ENCODE assay signal across 22 cellular contexts in genomic region chr4:164701665-164702064, GRCh38. TPM values are rescaled to one million over a fixed set of nuclear protein-coding genes. Genes with fewer than 3 reads are reported as not detected.
DNase-seq lines count a peak whose midpoint lies in the region; ATAC-seq lines count a peak whose summit lies in the region.
"Had no signal": no experiment of that assay in that cellular context is flagged by ENCODE, and none has a peak within 500 bp of the region (broad histone marks: within the 10 kb centered on the region; RNA-seq: fewer than 3 reads in every experiment).

No MANE protein-coding gene starts in this region.

- no peaks in the 10 kb centered on the region for H3K36me3 Mint-ChIP-seq in CD4-positive, alpha-beta memory T cell

- POLR2A ChIA-PET in CD4-positive, alpha-beta memory T cell (lab: Charles Lee; ENCODE audit: partially characterized antibody): no interaction called here

- H3K9me3 Mint-ChIP-seq in CD4-positive, alpha-beta memory T cell: no peaks in the 10 kb centered on the region
- H3K9me3 Mint-ChIP-seq: activated CD8-positive, alpha-beta T cell treated with anti-CD3 and anti-CD28 coated beads for 36 hours; nephron; stimulated activated naive CD8-positive, alpha-beta T cell treated with anti-CD3 and anti-CD28 coated beads, Interleukin-15, Interleukin-2, amounts not matched to agents 100 ng/mL and 50 ng/mL, for 24 hours had no signal

- ATAC-seq in GM18858 (IDR thresholded peaks at IDR 0.05; ENCODE audit: unreplicated experiment): peak; percentile 67
- ATAC-seq in GM21515 (IDR thresholded peaks at IDR 0.05; ENCODE audit: unreplicated experiment): peak; percentile 78
- ATAC-seq in HG02973 (IDR thresholded peaks at IDR 0.05; ENCODE audit: unreplicated experiment): peak; percentile 64
- peak; percentile 85 for ATAC-seq in HG03521 (IDR thresholded peaks at IDR 0.05; ENCODE audit: unreplicated experiment)
- ATAC-seq: activated CD8-positive, alpha-beta T cell treated with anti-CD3 and anti-CD28 coated beads for 36 hours; heart left ventricle; left lung; PC-3 had no signal

- H3K27ac Mint-ChIP-seq in CD4-positive, alpha-beta memory T cell: no peak overlapping the region
- H3K27ac Mint-ChIP-seq: activated CD8-positive, alpha-beta T cell treated with anti-CD3 and anti-CD28 coated beads for 36 hours; nephron; stimulated activated naive CD8-positive, alpha-beta T cell treated with anti-CD3 and anti-CD28 coated beads, Interleukin-15, Interleukin-2, amounts not matched to agents 100 ng/mL and 50 ng/mL, for 24 hours had no signal

- DNase-seq in NCI-H2196 (lab: John Stamatoyannopoulos, UW; ENCODE audit: unreplicated experiment): no peak
- DNase-seq in cerebellar cortex (ENCODE audit: low spot score): no peak
- no peak for DNase-seq in activated CD4-positive, alpha-beta T cell treated with anti-CD3 and anti-CD28 coated beads, Interleukin-2, amount 50 U/mL, for 1 hour
- DNase-seq in CD4-positive, alpha-beta memory T cell: no peak
- DNase-seq: activated CD8-positive, alpha-beta T cell treated with anti-CD3 and anti-CD28 coated beads for 36 hours; activated naive CD4-positive, alpha-beta T cell treated with Interleukin-2 at 50 U/mL for 16 hours; heart left ventricle; left lung; NCI-H2171; PC-3; stimulated activated CD4-positive, alpha-beta T cell treated with anti-CD3 and anti-CD28 coated beads, Interleukin-4, amount 100 ng/mL, for 4 hours had no signal

- H3K4me3 ChIP-seq in CD4-positive, alpha-beta memory T cell (ENCODE audit: low read length in 2 of 2): no peak overlapping the region
- H3K4me3 ChIP-seq: BLaER1, cardiac muscle cell, heart left ventricle, left lung had no signal

- H3K36me3 ChIP-seq in CD4-positive, alpha-beta memory T cell (ENCODE audit: insufficient read depth, low read length): no peaks in the 10 kb centered on the region
- H3K36me3 ChIP-seq: BLaER1, cardiac muscle cell, heart left ventricle, left lung had no signal

- H3K4me1 ChIP-seq in CD4-positive, alpha-beta memory T cell (ENCODE audit: insufficient read depth, low read length): no peaks in the 10 kb centered on the region
- H3K4me1 ChIP-seq: BLaER1, heart left ventricle, left lung had no signal

- H3K4me3 Mint-ChIP-seq in CD4-positive, alpha-beta memory T cell: no peak overlapping the region
- H3K4me3 Mint-ChIP-seq: activated CD8-positive, alpha-beta T cell treated with anti-CD3 and anti-CD28 coated beads for 36 hours; nephron; stimulated activated naive CD8-positive, alpha-beta T cell treated with anti-CD3 and anti-CD28 coated beads, Interleukin-15, Interleukin-2, amounts not matched to agents 100 ng/mL and 50 ng/mL, for 24 hours had no signal

- no peak overlapping the region for H3K27ac ChIP-seq in CD4-positive, alpha-beta memory T cell (ENCODE audit: low read depth, low read length)
- H3K27ac ChIP-seq: BLaER1, cardiac muscle cell, heart left ventricle, left lung had no signal

- H3K4me1 Mint-ChIP-seq in CD4-positive, alpha-beta memory T cell: no peaks in the 10 kb centered on the region
- H3K4me1 Mint-ChIP-seq: nephron had no signal

- H3K27me3 Mint-ChIP-seq in CD4-positive, alpha-beta memory T cell: peaks cover 3 to 4% of the 10 kb centered on the region in 2 donors
- H3K27me3 Mint-ChIP-seq: activated CD8-positive, alpha-beta T cell treated with anti-CD3 and anti-CD28 coated beads for 36 hours had no signal

- no peaks in the 10 kb centered on the region for H3K9me3 ChIP-seq in CD4-positive, alpha-beta memory T cell (ENCODE audit: control insufficient read depth in 1 of 2, low read length in 2 of 2)
- H3K9me3 ChIP-seq: BLaER1, heart left ventricle, left lung had no signal

- CTCF ChIA-PET in CD4-positive, alpha-beta memory T cell (lab: Charles Lee; ENCODE audit: partially characterized antibody): no interaction called here

- intact Hi-C loops in CD4-positive, alpha-beta memory T cell (cut with micrococcal nuclease): no loop called here

- H3K27me3 ChIP-seq in CD4-positive, alpha-beta memory T cell (ENCODE audit: insufficient read depth, low read length): no peaks in the 10 kb centered on the region
- H3K27me3 ChIP-seq: BLaER1, cardiac muscle cell, heart left ventricle, left lung had no signal

RNA-seq across cellular contexts. Expression of gene SMIM31, which starts 52.3 kb away (rescaled TPM):
- not detected for total RNA-seq in CD4-positive, alpha-beta memory T cell
- not detected for polyA plus RNA-seq in CD4-positive, alpha-beta memory T cell
- total RNA-seq: activated CD8-positive, alpha-beta T cell treated with anti-CD3 and anti-CD28 coated beads for 36 hours; cardiac muscle cell; Daoy; endothelial cell of umbilical vein; heart left ventricle; PC-3; T-helper 1 cell treated with Interleukin-12 subunit alpha and Interleukin-12 subunit beta and Interleukin-4 antibody, amounts not matched to agents 30 ng/mL and 1 ng/mL, for 36 hours had no signal
- polyA plus RNA-seq: cardiac muscle cell, endothelial cell of umbilical vein, heart left ventricle had no signal
